ENCODE assay signal across 12 cellular contexts in genomic region chr20:19662638-19662995, GRCh38.
"Had no signal": no experiment of that assay in that cellular context is flagged by ENCODE, and none has a peak within 500 bp of the region (broad histone marks: within the 10 kb centered on the region; RNA-seq: fewer than 3 reads in every experiment).

No MANE protein-coding gene starts in this region.

- H3K9me3 Mint-ChIP-seq: activated T-helper 2 cell treated with anti-CD3 and anti-CD28 coated beads, Interferon-gamma antibody, Interleukin-2, Interleukin-4, amounts not matched to agents 10 μg/mL and 5 μg/mL and 100 μg/mL, durations not matched to agents 14 hours and 24 hours and 36 hours; memory B cell had no signal

- DNase-seq: stimulated activated naive CD4-positive, alpha-beta T cell treated with Interleukin-2 at 50 U/mL for 16 hours had no signal

- H3K36me3 ChIP-seq: adrenal gland, esophagus muscularis mucosa, left lung, transverse colon had no signal

- H3K27me3 ChIP-seq: esophagus muscularis mucosa, transverse colon had no signal

- FAIRE-seq: colon had no signal

- H3K4me1 ChIP-seq: adrenal gland, left lung, transverse colon had no signal

- H3K27ac Mint-ChIP-seq: activated CD8-positive, alpha-beta memory T cell treated with anti-CD3 and anti-CD28 coated beads, Interleukin-2, amount 10 ng/mL, durations not matched to agents 7 days and 5 days; activated T-helper 2 cell treated with anti-CD3 and anti-CD28 coated beads, Interferon-gamma antibody, Interleukin-2, Interleukin-4, amounts not matched to agents 10 μg/mL and 5 μg/mL and 100 μg/mL, durations not matched to agents 14 hours and 24 hours and 36 hours; memory B cell; naive thymus-derived CD8-positive, alpha-beta T cell; progenitor cell of endocrine pancreas had no signal

- H3K4me3 Mint-ChIP-seq: activated CD8-positive, alpha-beta memory T cell treated with anti-CD3 and anti-CD28 coated beads, Interleukin-2, amount 10 ng/mL, durations not matched to agents 7 days and 5 days; memory B cell; naive thymus-derived CD8-positive, alpha-beta T cell had no signal

- H3K27ac ChIP-seq: adrenal gland, esophagus muscularis mucosa, left lung, transverse colon had no signal

- ATAC-seq: activated CD8-positive, alpha-beta memory T cell treated with anti-CD3 and anti-CD28 coated beads, Interleukin-2, amount 10 ng/mL, durations not matched to agents 7 days and 5 days; naive thymus-derived CD8-positive, alpha-beta T cell had no signal

- H3K36me3 Mint-ChIP-seq: activated CD8-positive, alpha-beta memory T cell treated with anti-CD3 and anti-CD28 coated beads, Interleukin-2, amount 10 ng/mL, durations not matched to agents 7 days and 5 days; memory B cell; naive thymus-derived CD8-positive, alpha-beta T cell had no signal

- H3K9me3 ChIP-seq: adrenal gland, esophagus muscularis mucosa, left lung, transverse colon had no signal

- H3K4me3 ChIP-seq: adrenal gland, esophagus muscularis mucosa, left lung, smooth muscle cell, transverse colon had no signal

- H3K4me1 Mint-ChIP-seq: activated CD8-positive, alpha-beta memory T cell treated with anti-CD3 and anti-CD28 coated beads, Interleukin-2, amount 10 ng/mL, durations not matched to agents 7 days and 5 days had no signal
